In the genomic region with DNA sequence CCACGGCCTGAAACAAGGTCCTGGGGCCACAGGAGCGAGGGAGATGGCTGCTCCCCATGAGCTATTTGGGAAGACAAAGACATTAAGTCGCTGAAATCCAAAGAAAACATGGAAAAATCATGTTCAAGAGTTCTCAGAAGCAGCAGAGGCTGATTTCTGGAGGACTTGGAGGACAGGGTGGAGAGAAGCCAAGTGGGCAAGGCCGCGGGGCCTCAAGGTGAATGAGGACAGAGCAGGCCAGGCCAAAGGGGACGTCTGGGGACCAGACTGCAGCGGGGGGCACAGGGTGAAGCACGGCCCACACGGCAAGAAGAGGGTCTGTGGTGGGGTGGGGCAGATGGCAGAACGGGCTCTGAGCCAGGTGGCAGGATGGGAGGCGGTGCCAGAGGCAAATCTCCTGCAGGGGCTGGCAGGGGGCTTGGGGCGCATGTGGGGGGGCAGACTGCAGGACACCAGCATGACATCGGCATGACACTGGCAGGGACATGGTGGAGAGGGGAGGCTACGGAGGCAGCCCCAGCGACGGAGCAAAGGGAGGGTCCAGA, we compare ENCODE assay signal across 20 cellular contexts. TPM values are rescaled to one million over a fixed set of nuclear protein-coding genes. Genes with fewer than 3 reads are reported as not detected.
DNase-seq lines count a peak whose midpoint lies in the region; ATAC-seq and TF ChIP-seq lines count a peak whose summit lies in the region.
"Had no signal": no experiment of that assay in that cellular context is flagged by ENCODE, and none has a peak within 500 bp of the region (broad histone marks: within the 10 kb centered on the region; RNA-seq: fewer than 3 reads in every experiment).

No MANE protein-coding gene starts in this region.

- H3K4me1 Mint-ChIP-seq in GM23338 = peaks cover 8% of the 10 kb centered on the region; the same call in 2 of the 3 replicates
- peaks cover 60% of the 10 kb centered on the region for H3K4me1 Mint-ChIP-seq in dendritic cell treated with granulocyte-macrophage colony-stimulating factor and Interleukin-4, amounts not matched to agents 40 ng/mL and 50 ng/mL, for 4 days (ENCODE audit: low read depth)
- H3K4me1 Mint-ChIP-seq in stimulated activated memory B cell treated with anti-CD40 and anti-IgM and Interleukin-4, amounts not matched to agents 10 μg/mL and 1 μg/mL and 100 μg/mL, for 72 hours = peaks cover 53% of the 10 kb centered on the region

- H3K27me3 ChIP-seq in GM23338 (ENCODE audit: insufficient read depth) = no peaks in the 10 kb centered on the region

- no peaks in the 10 kb centered on the region; the same call in 1 of the 2 replicates for H3K36me3 ChIP-seq in GM23338 (ENCODE audit: insufficient read depth)

- DNase-seq in GM23338 (ENCODE audit: low spot score) (no peak), NCI-H1694 treated with DMSO at 0.1 percent for 48 hours (lab: John Stamatoyannopoulos, UW) (peak; percentile 47), NCI-H2029 treated with DMSO at 0.1 percent for 48 hours (lab: John Stamatoyannopoulos, UW) (no peak), HPDE6-E6E7 (ENCODE audit: extremely low spot score) (no peak), erythroblast (lab: John Stamatoyannopoulos, UW) (no peak)
- DNase-seq: ACHN; Calu3; CD4-positive, alpha-beta memory T cell; DMS79 treated with DMSO at 0.1 percent for 48 hours; KBM-7; MV-4-11; NCI-H1417; NCI-H2081; NCI-H526; NK-92 treated with Interleukin-12 subunit alpha and Interleukin-12 subunit beta, amount 100 ng/mL, for 24 hours; RPMI8226; SIG-M5 had no signal

- H3K27me3 Mint-ChIP-seq in GM23338 (ENCODE audit: insufficient read depth, low read depth, poor library complexity) = peaks cover 10% of the 10 kb centered on the region
- no peaks in the 10 kb centered on the region for H3K27me3 Mint-ChIP-seq in dendritic cell treated with granulocyte-macrophage colony-stimulating factor and Interleukin-4, amounts not matched to agents 40 ng/mL and 50 ng/mL, for 4 days
- no peaks in the 10 kb centered on the region for H3K27me3 Mint-ChIP-seq in stimulated activated memory B cell treated with anti-CD40 and anti-IgM and Interleukin-4, amounts not matched to agents 10 μg/mL and 1 μg/mL and 100 μg/mL, for 72 hours
- H3K27me3 Mint-ChIP-seq: CD4-positive, alpha-beta memory T cell had no signal

- H3K4me1 ChIP-seq in GM23338 (ENCODE audit: insufficient read depth) = no peaks in the 10 kb centered on the region

- H3F3A ChIP-seq in GM23338 (replicated peaks; ENCODE audit: low read depth) = peaks cover 9% of the 10 kb centered on the region

- H3K4me2 ChIP-seq in GM23338 = no peak overlapping the region

- peaks cover 51% of the 10 kb centered on the region for H3K36me3 Mint-ChIP-seq in GM23338 (ENCODE audit: low read depth)
- H3K36me3 Mint-ChIP-seq in dendritic cell treated with granulocyte-macrophage colony-stimulating factor and Interleukin-4, amounts not matched to agents 40 ng/mL and 50 ng/mL, for 4 days (ENCODE audit: low read depth) = peaks cover 76% of the 10 kb centered on the region
- peaks cover 52% of the 10 kb centered on the region for H3K36me3 Mint-ChIP-seq in stimulated activated memory B cell treated with anti-CD40 and anti-IgM and Interleukin-4, amounts not matched to agents 10 μg/mL and 1 μg/mL and 100 μg/mL, for 72 hours

- no peak for TF ChIP-seq CTCF in GM23338 (conservative IDR thresholded peaks at IDR 0.05; ENCODE audit: low read depth in 2 of 2)

- no peak overlapping the region; the same call in 1 of the 2 replicates for H3K27ac ChIP-seq in GM23338 (ENCODE audit: low read depth)
- H3K27ac ChIP-seq: HL-60 had no signal

- no peak overlapping the region for H2AFZ ChIP-seq in GM23338

- no peaks in the 10 kb centered on the region; the same call in 2 of the 3 replicates for H3K9me3 Mint-ChIP-seq in GM23338
- no peaks in the 10 kb centered on the region for H3K9me3 Mint-ChIP-seq in dendritic cell treated with granulocyte-macrophage colony-stimulating factor and Interleukin-4, amounts not matched to agents 40 ng/mL and 50 ng/mL, for 4 days
- H3K9me3 Mint-ChIP-seq in stimulated activated memory B cell treated with anti-CD40 and anti-IgM and Interleukin-4, amounts not matched to agents 10 μg/mL and 1 μg/mL and 100 μg/mL, for 72 hours = no peaks in the 10 kb centered on the region
- H3K9me3 Mint-ChIP-seq: CD4-positive, alpha-beta memory T cell had no signal

- 0 out of 2 replicates have a peak overlapping the region, but pooled peaks have one; percentile 27 for H3K27ac Mint-ChIP-seq in GM23338
- peak overlapping the region; percentile 97 for H3K27ac Mint-ChIP-seq in dendritic cell treated with granulocyte-macrophage colony-stimulating factor and Interleukin-4, amounts not matched to agents 40 ng/mL and 50 ng/mL, for 4 days
- peak overlapping the region; percentile 82 for H3K27ac Mint-ChIP-seq in stimulated activated memory B cell treated with anti-CD40 and anti-IgM and Interleukin-4, amounts not matched to agents 10 μg/mL and 1 μg/mL and 100 μg/mL, for 72 hours

- H3K9me2 ChIP-seq in GM23338 (ENCODE audit: insufficient read depth) = no peaks in the 10 kb centered on the region

- H3K4me3 ChIP-seq in GM23338 = no peak overlapping the region

- no peak overlapping the region; the same call in 2 of the 3 replicates for H3K4me3 Mint-ChIP-seq in GM23338
- no peak overlapping the region for H3K4me3 Mint-ChIP-seq in dendritic cell treated with granulocyte-macrophage colony-stimulating factor and Interleukin-4, amounts not matched to agents 40 ng/mL and 50 ng/mL, for 4 days
- H3K4me3 Mint-ChIP-seq in stimulated activated memory B cell treated with anti-CD40 and anti-IgM and Interleukin-4, amounts not matched to agents 10 μg/mL and 1 μg/mL and 100 μg/mL, for 72 hours = no peak overlapping the region
- H3K4me3 Mint-ChIP-seq: CD4-positive, alpha-beta memory T cell had no signal

- peaks cover 58% of the 10 kb centered on the region for H3K79me2 ChIP-seq in GM23338 (replicated peaks; ENCODE audit: insufficient read depth)

- no peak for ATAC-seq in GM23338
- no peak for ATAC-seq in stimulated activated memory B cell treated with anti-CD40 and anti-IgM and Interleukin-4, amounts not matched to agents 10 μg/mL and 1 μg/mL and 100 μg/mL, for 72 hours

- TF ChIP-seq POLR2A in erythroblast (IDR thresholded peaks at IDR 0.05; ENCODE audit: low read length) = no peak

- peaks cover 42% of the 10 kb centered on the region for H4K20me1 ChIP-seq in GM23338 (replicated peaks; ENCODE audit: insufficient read depth)

- intact Hi-C loops in dendritic cell treated with granulocyte-macrophage colony-stimulating factor and Interleukin-4, amounts not matched to agents 40 ng/mL and 50 ng/mL, for 4 days (cut with micrococcal nuclease) = no loop called here

TF ChIP-seq in GM23338, 12 proteins besides CTCF, POLR2A, EP300 and RAD21 (continues in another document):
- TF ChIP-seq ZNF114 (CRISPR knock-in tag; IDR thresholded peaks at IDR 0.05) (no peak), STAT1 (IDR thresholded peaks at IDR 0.05; ENCODE audit: unreplicated experiment) (no peak), NANOG (IDR thresholded peaks at IDR 0.05; ENCODE audit: borderline replicate concordance) (no peak), ZNF331 (CRISPR knock-in tag; IDR thresholded peaks at IDR 0.05; ENCODE audit: low read depth) (no peak), CREB1 (CRISPR knock-in tag; IDR thresholded peaks at IDR 0.05; ENCODE audit: low read depth) (no peak), EZH2 (IDR thresholded peaks at IDR 0.05; ENCODE audit: low read depth, unreplicated experiment) (no peak), POLR2AphosphoS5 (IDR thresholded peaks at IDR 0.05; ENCODE audit: low read depth) (no peak), EZH2phosphoT487 (IDR thresholded peaks at IDR 0.05; ENCODE audit: unreplicated experiment) (no peak)
- TF ChIP-seq, protein P1, sequence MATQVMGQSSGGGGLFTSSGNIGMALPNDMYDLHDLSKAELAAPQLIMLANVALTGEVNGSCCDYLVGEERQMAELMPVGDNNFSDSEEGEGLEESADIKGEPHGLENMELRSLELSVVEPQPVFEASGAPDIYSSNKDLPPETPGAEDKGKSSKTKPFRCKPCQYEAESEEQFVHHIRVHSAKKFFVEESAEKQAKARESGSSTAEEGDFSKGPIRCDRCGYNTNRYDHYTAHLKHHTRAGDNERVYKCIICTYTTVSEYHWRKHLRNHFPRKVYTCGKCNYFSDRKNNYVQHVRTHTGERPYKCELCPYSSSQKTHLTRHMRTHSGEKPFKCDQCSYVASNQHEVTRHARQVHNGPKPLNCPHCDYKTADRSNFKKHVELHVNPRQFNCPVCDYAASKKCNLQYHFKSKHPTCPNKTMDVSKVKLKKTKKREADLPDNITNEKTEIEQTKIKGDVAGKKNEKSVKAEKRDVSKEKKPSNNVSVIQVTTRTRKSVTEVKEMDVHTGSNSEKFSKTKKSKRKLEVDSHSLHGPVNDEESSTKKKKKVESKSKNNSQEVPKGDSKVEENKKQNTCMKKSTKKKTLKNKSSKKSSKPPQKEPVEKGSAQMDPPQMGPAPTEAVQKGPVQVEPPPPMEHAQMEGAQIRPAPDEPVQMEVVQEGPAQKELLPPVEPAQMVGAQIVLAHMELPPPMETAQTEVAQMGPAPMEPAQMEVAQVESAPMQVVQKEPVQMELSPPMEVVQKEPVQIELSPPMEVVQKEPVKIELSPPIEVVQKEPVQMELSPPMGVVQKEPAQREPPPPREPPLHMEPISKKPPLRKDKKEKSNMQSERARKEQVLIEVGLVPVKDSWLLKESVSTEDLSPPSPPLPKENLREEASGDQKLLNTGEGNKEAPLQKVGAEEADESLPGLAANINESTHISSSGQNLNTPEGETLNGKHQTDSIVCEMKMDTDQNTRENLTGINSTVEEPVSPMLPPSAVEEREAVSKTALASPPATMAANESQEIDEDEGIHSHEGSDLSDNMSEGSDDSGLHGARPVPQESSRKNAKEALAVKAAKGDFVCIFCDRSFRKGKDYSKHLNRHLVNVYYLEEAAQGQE (IDR thresholded peaks at IDR 0.05; ENCODE audit: unreplicated experiment) = no peak
- TF ChIP-seq, protein P2, sequence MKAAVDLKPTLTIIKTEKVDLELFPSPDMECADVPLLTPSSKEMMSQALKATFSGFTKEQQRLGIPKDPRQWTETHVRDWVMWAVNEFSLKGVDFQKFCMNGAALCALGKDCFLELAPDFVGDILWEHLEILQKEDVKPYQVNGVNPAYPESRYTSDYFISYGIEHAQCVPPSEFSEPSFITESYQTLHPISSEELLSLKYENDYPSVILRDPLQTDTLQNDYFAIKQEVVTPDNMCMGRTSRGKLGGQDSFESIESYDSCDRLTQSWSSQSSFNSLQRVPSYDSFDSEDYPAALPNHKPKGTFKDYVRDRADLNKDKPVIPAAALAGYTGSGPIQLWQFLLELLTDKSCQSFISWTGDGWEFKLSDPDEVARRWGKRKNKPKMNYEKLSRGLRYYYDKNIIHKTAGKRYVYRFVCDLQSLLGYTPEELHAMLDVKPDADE (IDR thresholded peaks at IDR 0.05) = no peak

RNA-seq across cellular contexts. Expression of a gene that starts 48.9 kb away (rescaled TPM):
- total RNA-seq in GM23338 (2014; rRNA removed; shearing (Covaris generic)) = 50.1 and 63.3 TPM in 2 replicates
- 47.1 and 47.2 TPM in 2 replicates for polyA plus RNA-seq in GM23338 (2016; fragmentation: Nextera tagmentation; extraction: Ambion mirVana)

Comparison
In these comparisons a context has a peak if more than half of its experiments do, and no peak if none do; other contexts are left out.
1. H3K27ac Mint-ChIP-seq: peak in every context shown above with its lines; median percentile 97 in dendritic cell treated with granulocyte-macrophage colony-stimulating factor and Interleukin-4, amounts not matched to agents 40 ng/mL and 50 ng/mL, for 4 days; 82 in stimulated activated memory B cell treated with anti-CD40 and anti-IgM and Interleukin-4, amounts not matched to agents 10 μg/mL and 1 μg/mL and 100 μg/mL, for 72 hours; 27 in GM23338.